Comparison of ENCODE assay signal across 9 cellular contexts in genomic region chr1:24955161-24955560, GRCh38. TPM values are rescaled to one million over a fixed set of nuclear protein-coding genes. Genes with fewer than 3 reads are reported as not detected.
DNase-seq lines count a peak whose midpoint lies in the region; ATAC-seq and TF ChIP-seq lines count a peak whose summit lies in the region.
"Had no signal": no experiment of that assay in that cellular context is flagged by ENCODE, and none has a peak within 500 bp of the region (broad histone marks: within the 10 kb centered on the region; RNA-seq: fewer than 3 reads in every experiment).

No MANE protein-coding gene starts in this region.

- intact Hi-C loops in tibial artery (cut with DNase I; ENCODE audit: low total_unique reads) = no loop called here
- intact Hi-C loops in A673 (cut with micrococcal nuclease; ENCODE audit: unreplicated experiment) = no loop called here

- TF ChIP-seq CTCF in smooth muscle cell (IDR thresholded peaks at IDR 0.05; ENCODE audit: borderline replicate concordance, insufficient read depth, poor library complexity, severe bottlenecking) (no peak), tibial artery (IDR thresholded peaks at IDR 0.05) (no peak), A673 (conservative IDR thresholded peaks at IDR 0.05; ENCODE audit: low read depth, low read length) (no peak)

- H3K4me3 ChIP-seq in smooth muscle cell (no peak overlapping the region), tibial artery (no peak overlapping the region), A673 (ENCODE audit: low read depth, low read length, poor library complexity, severe bottlenecking) (no peak overlapping the region)

- WGBS in smooth muscle cell (ENCODE audit: low lambda C conversion rate) = 23% methylated on average over 5 of the region's 5 CpGs

- H3K27ac ChIP-seq in smooth muscle cell (ENCODE audit: low read depth) = peak overlapping the region; percentile 65
- H3K27ac ChIP-seq in tibial artery = no peak overlapping the region
- no peak overlapping the region for H3K27ac ChIP-seq in A673 (ENCODE audit: low read depth, low read length, poor library complexity, severe bottlenecking)
- H3K27ac ChIP-seq: KMS-11 had no signal

- CTCF ChIA-PET in A673 (lab: Charles Lee) = no interaction called here

- H3K27me3 ChIP-seq in smooth muscle cell (ENCODE audit: low read depth) (no peaks in the 10 kb centered on the region), tibial artery (peaks cover 0 to 31% of the 10 kb centered on the region in 2 donors), A673 (replicated peaks; ENCODE audit: insufficient read depth, low read depth, low read length, poor library complexity) (no peaks in the 10 kb centered on the region)

- DNase-seq in NOMO-1 treated with DMSO at 0.1 percent for 48 hours (lab: John Stamatoyannopoulos, UW; ENCODE audit: unreplicated experiment) (peak; percentile 91), smooth muscle cell (lab: John Stamatoyannopoulos, UW; ENCODE audit: unreplicated experiment) (no peak), tibial artery (no peak), A673 (ENCODE audit: low spot score) (no peak), midbrain (lab: John Stamatoyannopoulos, UW) (no peak)
- DNase-seq in activated T-cell treated with anti-CD3 and anti-CD28 coated beads, Interleukin-2, amount 50 U/mL, for 48 hours = peak; percentile 74 to 80

- no peaks in the 10 kb centered on the region for H3K79me2 ChIP-seq in smooth muscle cell (ENCODE audit: low read depth)

- ATAC-seq in GM19043 (IDR thresholded peaks at IDR 0.05; ENCODE audit: low read depth, unreplicated experiment) (peak; percentile 57), GM18511 (IDR thresholded peaks at IDR 0.05; ENCODE audit: unreplicated experiment) (no peak)

- H3K36me3 ChIP-seq in smooth muscle cell (ENCODE audit: low read depth) (no peaks in the 10 kb centered on the region), tibial artery (no peaks in the 10 kb centered on the region), A673 (ENCODE audit: insufficient read depth, low read length, poor library complexity, severe bottlenecking) (no peaks in the 10 kb centered on the region)

- no peak overlapping the region for H2AFZ ChIP-seq in smooth muscle cell (ENCODE audit: low read depth)

- no peaks in the 10 kb centered on the region for H3K9me3 ChIP-seq in smooth muscle cell (replicated peaks; ENCODE audit: low read depth)
- H3K9me3 ChIP-seq in tibial artery = no peaks in the 10 kb centered on the region
- no peaks in the 10 kb centered on the region for H3K9me3 ChIP-seq in A673 (ENCODE audit: low read depth, low read length, poor library complexity, severe bottlenecking)

- no TSS peak for BruUV-seq in A673 (replicated peaks; lab: Mats Ljungman, UMichigan)

- H3F3A ChIP-seq in smooth muscle cell (ENCODE audit: low read depth) = peaks cover 5% of the 10 kb centered on the region

- POLR2A ChIA-PET in A673 (lab: Charles Lee; ENCODE audit: low non-redundant PET) = no interaction called here

- peak overlapping the region; percentile 46 for H3K4me2 ChIP-seq in smooth muscle cell
- H3K4me2 ChIP-seq: KMS-11 had no signal

- H4K20me1 ChIP-seq in smooth muscle cell (ENCODE audit: low read depth) = no peaks in the 10 kb centered on the region

- H3K9ac ChIP-seq in smooth muscle cell (ENCODE audit: low read depth) = no peak overlapping the region
- H3K9ac ChIP-seq: KMS-11 had no signal

- no peaks in the 10 kb centered on the region for H3K4me1 ChIP-seq in smooth muscle cell (ENCODE audit: low read depth)
- no peaks in the 10 kb centered on the region for H3K4me1 ChIP-seq in tibial artery
- no peaks in the 10 kb centered on the region for H3K4me1 ChIP-seq in A673 (ENCODE audit: insufficient read depth, low read length, poor library complexity, severe bottlenecking)

RNA-seq across cellular contexts. Expression of gene RUNX3, which starts 25.1 kb away (rescaled TPM):
- total RNA-seq in smooth muscle cell (2.3 and 4.5 TPM in 2 replicates), A673 (2021) (8.6 and 10.2 TPM in 2 replicates)
- polyA plus RNA-seq in smooth muscle cell = 6.5 and 8.2 TPM in 2 replicates

Comparison
In these comparisons a context has a peak if more than half of its experiments do, and no peak if none do; other contexts are left out.
1. DNase-seq: peak in NOMO-1 treated with DMSO at 0.1 percent for 48 hours (single experiment) and activated T-cell treated with anti-CD3 and anti-CD28 coated beads, Interleukin-2, amount 50 U/mL, for 48 hours (2 of 2); none in smooth muscle cell (single experiment), tibial artery (0 of 2), A673 (single experiment) and midbrain (single experiment).